In genomic region chr1:91015358-91015780, GRCh38 we compare ENCODE assay signal across 11 cellular contexts. TPM values are rescaled to one million over a fixed set of nuclear protein-coding genes. Genes with fewer than 3 reads are reported as not detected.
DNase-seq lines count a peak whose midpoint lies in the region; ATAC-seq, FAIRE-seq and TF ChIP-seq lines count a peak whose summit lies in the region.
"Had no signal": no experiment of that assay in that cellular context is flagged by ENCODE, and none has a peak within 500 bp of the region (broad histone marks: within the 10 kb centered on the region; RNA-seq: fewer than 3 reads in every experiment).

No MANE protein-coding gene starts in this region.

- H3K79me2 ChIP-seq in neural progenitor cell (ENCODE audit: low read depth) = peaks cover 100% of the 10 kb centered on the region

- H3K27me3 ChIP-seq in RWPE2 (ENCODE audit: insufficient read depth, poor library complexity, severe bottlenecking) (no peaks in the 10 kb centered on the region), neural progenitor cell (no peaks in the 10 kb centered on the region)
- H3K27me3 ChIP-seq: body of pancreas had no signal

- H3K4me3 Mint-ChIP-seq in neural progenitor cell = no peak overlapping the region
- H3K4me3 Mint-ChIP-seq: stimulated activated naive CD8-positive, alpha-beta T cell treated with anti-CD3 and anti-CD28 coated beads, Interleukin-15, Interleukin-2, amounts not matched to agents 100 ng/mL and 50 ng/mL, for 24 hours had no signal

- peaks cover 39% of the 10 kb centered on the region for H3K9me3 Mint-ChIP-seq in neural progenitor cell
- H3K9me3 Mint-ChIP-seq: CD4-positive, alpha-beta memory T cell; stimulated activated naive CD8-positive, alpha-beta T cell treated with anti-CD3 and anti-CD28 coated beads, Interleukin-15, Interleukin-2, amounts not matched to agents 100 ng/mL and 50 ng/mL, for 24 hours had no signal

- H3K27ac ChIP-seq in RWPE2 (ENCODE audit: poor library complexity, severe bottlenecking) = peak overlapping the region; percentile 91
- H3K27ac ChIP-seq in epithelial cell of prostate = peak overlapping the region; percentile 73
- H3K27ac ChIP-seq in neural progenitor cell = peak overlapping the region; percentile 26
- H3K27ac ChIP-seq: body of pancreas had no signal

- H3K4me3 ChIP-seq in RWPE2 (ENCODE audit: severe bottlenecking) = no peak overlapping the region
- H3K4me3 ChIP-seq in neural progenitor cell = no peak overlapping the region
- H3K4me3 ChIP-seq: body of pancreas had no signal

- H3K27me3 Mint-ChIP-seq in neural progenitor cell (ENCODE audit: insufficient read depth, low read depth) = no peaks in the 10 kb centered on the region
- H3K27me3 Mint-ChIP-seq: CD4-positive, alpha-beta memory T cell; stimulated activated naive CD8-positive, alpha-beta T cell treated with anti-CD3 and anti-CD28 coated beads, Interleukin-15, Interleukin-2, amounts not matched to agents 100 ng/mL and 50 ng/mL, for 24 hours had no signal

- TF ChIP-seq POLR2A in H54 (IDR thresholded peaks at IDR 0.05; ENCODE audit: low read depth, low read length) = no peak

- peaks cover 68% of the 10 kb centered on the region for H3K36me3 Mint-ChIP-seq in neural progenitor cell

- peaks cover 5% of the 10 kb centered on the region for H3F3A ChIP-seq in neural progenitor cell (ENCODE audit: low read depth)

- H4K20me1 ChIP-seq in neural progenitor cell (ENCODE audit: low read depth) = peaks cover 73% of the 10 kb centered on the region

- H3K36me3 ChIP-seq in RWPE2 (ENCODE audit: low read depth) (peaks cover 68% of the 10 kb centered on the region), neural progenitor cell (peaks cover 13% of the 10 kb centered on the region)

- ATAC-seq in RWPE2 (ENCODE audit: low read depth) (peak; percentile 74), HG02870 (IDR thresholded peaks at IDR 0.05; ENCODE audit: unreplicated experiment) (no peak)

- peak overlapping the region; percentile 34 for H3K4me2 ChIP-seq in neural progenitor cell

- H3K4me1 Mint-ChIP-seq in neural progenitor cell = peaks cover 7% of the 10 kb centered on the region

- peaks cover 65% of the 10 kb centered on the region for H3K4me1 ChIP-seq in RWPE2 (ENCODE audit: insufficient read depth, poor library complexity, severe bottlenecking)
- H3K4me1 ChIP-seq in neural progenitor cell = peaks cover 35% of the 10 kb centered on the region

- FAIRE-seq in H54 (lab: Jason Lieb, UNC) = peak; percentile 45

- H3K9me3 ChIP-seq in RWPE2 (ENCODE audit: severe bottlenecking) (no peaks in the 10 kb centered on the region), neural progenitor cell (ENCODE audit: low read depth) (no peaks in the 10 kb centered on the region)
- H3K9me3 ChIP-seq: body of pancreas had no signal

- no peak overlapping the region for H2AFZ ChIP-seq in neural progenitor cell (replicated peaks)

- no peak for TF ChIP-seq CTCF in RWPE2 (IDR thresholded peaks at IDR 0.05; ENCODE audit: poor library complexity, severe bottlenecking)
- TF ChIP-seq CTCF in neural progenitor cell (IDR thresholded peaks at IDR 0.05) = no peak

- DNase-seq in H54 (ENCODE audit: insufficient read length, low spot score) = no peak
- no peak for DNase-seq in RWPE2 (ENCODE audit: low spot score)
- peak; percentile 50 for DNase-seq in epithelial cell of prostate (ENCODE audit: low read depth, low spot score)
- no peak for DNase-seq in neural progenitor cell (ENCODE audit: low spot score)
- DNase-seq in NCI-H146 (lab: John Stamatoyannopoulos, UW) = no peak
- no peak for DNase-seq in A172 (ENCODE audit: low spot score)
- DNase-seq: activated CD4-positive, alpha-beta T cell treated with anti-CD3 and anti-CD28 coated beads for 48 hours; body of pancreas; CD4-positive, alpha-beta memory T cell had no signal

- H3K9ac ChIP-seq in neural progenitor cell = no peak overlapping the region

- H3K27ac Mint-ChIP-seq in neural progenitor cell = no peak overlapping the region
- H3K27ac Mint-ChIP-seq: stimulated activated naive CD8-positive, alpha-beta T cell treated with anti-CD3 and anti-CD28 coated beads, Interleukin-15, Interleukin-2, amounts not matched to agents 100 ng/mL and 50 ng/mL, for 24 hours had no signal

RNA-seq across cellular contexts. Expression of gene ZNF644, which starts 6.5 kb away (rescaled TPM):
- total RNA-seq in neural progenitor cell (ENCODE audit: low replicate concordance) = 98.1 and 177 TPM in 2 replicates
- 37.8 and 50.0 TPM in 2 replicates for total RNA-seq in A172 (2014; rRNA removed; shearing (Covaris generic))

Comparison
In these comparisons a context has a peak if more than half of its experiments do, and no peak if none do; other contexts are left out.
1. H3K27ac ChIP-seq: peak in every context shown above with its lines; median percentile 91 in RWPE2; 73 in epithelial cell of prostate; 26 in neural progenitor cell.